In the genomic region with DNA sequence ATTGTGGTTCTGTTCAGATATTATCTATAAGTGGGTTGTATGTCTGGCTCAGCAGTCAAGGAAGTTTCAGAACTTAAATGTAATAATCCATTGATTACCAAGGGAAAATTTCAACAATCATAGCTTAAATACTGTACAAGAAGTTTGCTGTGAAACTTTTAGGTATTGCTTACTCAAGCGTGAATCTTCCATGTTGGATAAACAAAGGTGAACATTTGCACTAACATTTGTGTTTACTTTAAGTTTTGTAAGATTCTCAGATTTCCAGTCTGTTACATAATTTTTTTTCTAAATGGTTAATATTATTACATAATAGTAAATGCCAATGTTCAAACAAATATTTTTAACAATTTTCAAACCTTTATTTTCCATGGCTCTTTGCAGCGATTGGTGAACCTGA, we compare ENCODE assay signal across 11 cellular contexts.
"Had no signal": no experiment of that assay in that cellular context is flagged by ENCODE, and none has a peak within 500 bp of the region (broad histone marks: within the 10 kb centered on the region; RNA-seq: fewer than 3 reads in every experiment).

No MANE protein-coding gene starts in this region.

- H3K4me2 ChIP-seq: GM23338 had no signal

- H3K36me3 ChIP-seq: HAP-1 had no signal

- ATAC-seq: GM23338, HCT116 had no signal

- H3K27ac ChIP-seq: GM23248 had no signal

- FAIRE-seq: H1, H54 had no signal

- H3K4me3 Mint-ChIP-seq: GM23338, H9, HFFc6 had no signal

- H3K4me3 ChIP-seq: GM23248, GM23338, HAP-1 had no signal

- H3K9me3 Mint-ChIP-seq: GM23338, H9, HFFc6 had no signal

- H3K27ac Mint-ChIP-seq: GM23338, H9, HFFc6 had no signal

- H3K9ac ChIP-seq: GM23248 had no signal

- H3K9me3 ChIP-seq: HAP-1 had no signal

- H3K4me1 Mint-ChIP-seq: GM23338, H9 had no signal

- DNase-seq: GM23248, GOT3, H7, H9, HCEC 1CT, HFFc6 had no signal

- H3K4me1 ChIP-seq: HAP-1 had no signal

- H2AFZ ChIP-seq: GM23248, GM23338 had no signal
